In the genomic region with DNA sequence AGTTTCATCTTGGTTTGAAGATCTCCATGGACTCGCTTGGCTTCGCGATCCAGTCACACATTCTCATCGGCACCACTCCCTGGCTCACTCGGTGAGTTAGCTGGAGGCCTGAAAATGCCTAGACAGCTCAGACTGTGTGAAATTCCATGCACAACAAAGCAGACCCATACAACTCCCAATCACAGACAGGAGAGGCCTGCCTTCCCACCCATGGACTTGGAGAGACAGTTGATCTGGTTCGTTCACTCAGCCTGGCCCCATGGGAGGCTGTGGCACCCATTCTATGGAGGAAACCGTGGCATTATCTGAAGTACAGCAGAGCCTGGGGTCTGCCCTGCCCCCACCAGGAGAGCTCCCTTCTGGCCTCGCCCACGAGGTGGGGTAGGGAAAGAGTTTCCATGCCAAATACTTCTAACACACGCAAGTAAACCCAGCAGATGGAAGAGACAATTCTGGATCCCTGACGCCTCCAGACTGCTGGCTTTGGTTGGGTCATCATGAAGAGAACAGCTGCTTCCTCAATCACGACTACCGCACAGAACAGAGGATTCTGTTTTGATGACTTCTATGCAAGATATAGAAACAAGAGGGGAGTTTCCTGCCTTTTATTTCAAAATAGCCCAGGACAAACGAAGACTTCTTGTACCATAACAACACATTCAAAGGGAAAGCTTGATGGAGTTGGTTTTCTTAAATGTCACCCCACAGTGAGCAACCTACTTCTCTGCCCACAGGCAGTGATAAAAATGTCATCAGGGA, we compare ENCODE assay signal across 8 cellular contexts.
DNase-seq lines count a peak whose midpoint lies in the region; ATAC-seq and TF ChIP-seq lines count a peak whose summit lies in the region.
"Had no signal": no experiment of that assay in that cellular context is flagged by ENCODE, and none has a peak within 500 bp of the region (broad histone marks: within the 10 kb centered on the region; RNA-seq: fewer than 3 reads in every experiment).

No MANE protein-coding gene starts in this region.

- no peaks in the 10 kb centered on the region for H3K9me3 Mint-ChIP-seq in activated T-cell treated with anti-CD3 and anti-CD28 coated beads, Interleukin-2, amount 50 U/mL, for 24 hours
- H3K9me3 Mint-ChIP-seq: WTC11 had no signal

- peak overlapping the region; percentile 53 for H3K4me3 Mint-ChIP-seq in activated T-cell treated with anti-CD3 and anti-CD28 coated beads, Interleukin-2, amount 50 U/mL, for 24 hours
- H3K4me3 Mint-ChIP-seq: WTC11 had no signal

- no peaks in the 10 kb centered on the region for H3K27me3 ChIP-seq in HL-60 (ENCODE audit: insufficient read depth, poor library complexity, severe bottlenecking)

- H3K4me3 ChIP-seq in HL-60 (replicated peaks; ENCODE audit: insufficient read depth, low read length) = no peak overlapping the region

- H3K4me1 Mint-ChIP-seq in activated T-cell treated with anti-CD3 and anti-CD28 coated beads, Interleukin-2, amount 50 U/mL, for 24 hours (ENCODE audit: low read depth) = peaks cover 95% of the 10 kb centered on the region

- no peak for TF ChIP-seq POLR2A in GM18505 (IDR thresholded peaks at IDR 0.05; ENCODE audit: borderline replicate concordance, extremely low read depth, insufficient read depth, insufficient read length)

- ATAC-seq in stimulated activated naive CD8-positive, alpha-beta T cell treated with anti-CD3 and anti-CD28 coated beads, Interleukin-15, Interleukin-2, amounts not matched to agents 100 U/mL and 50 U/mL, for 24 hours = peak; percentile 71
- ATAC-seq in HG03280 (IDR thresholded peaks at IDR 0.05; ENCODE audit: unreplicated experiment) (no peak), GM18505 (IDR thresholded peaks at IDR 0.05; ENCODE audit: unreplicated experiment) (no peak)

- TF ChIP-seq CTCF in HL-60 (IDR thresholded peaks at IDR 0.05; ENCODE audit: insufficient read depth, low read length) = no peak

- H3K27ac Mint-ChIP-seq in activated T-cell treated with anti-CD3 and anti-CD28 coated beads, Interleukin-2, amount 50 U/mL, for 24 hours = peak overlapping the region; percentile 76
- H3K27ac Mint-ChIP-seq: WTC11 had no signal

- peak overlapping the region; percentile 17; the same call in 1 of the 2 replicates for H3K27ac ChIP-seq in HL-60 (replicated peaks)

- H3K27me3 Mint-ChIP-seq in activated T-cell treated with anti-CD3 and anti-CD28 coated beads, Interleukin-2, amount 50 U/mL, for 24 hours = no peaks in the 10 kb centered on the region

- DNase-seq in HL-60 (ENCODE audit: low read depth in 1 of 2, low spot score in 1 of 2) (peak in 1 of 2 experiments; percentile 53), islet precursor cell (peak; percentile 73)
- DNase-seq in activated T-cell treated with anti-CD3 and anti-CD28 coated beads, Interleukin-2, amount 50 U/mL, for 24 hours = peak; percentile 53
- DNase-seq in stimulated activated naive CD8-positive, alpha-beta T cell treated with anti-CD3 and anti-CD28 coated beads, Interleukin-15, Interleukin-2, amounts not matched to agents 100 U/mL and 50 U/mL, for 24 hours = peak; percentile 38
- DNase-seq in stimulated activated CD4-positive, alpha-beta T cell treated with anti-CD3 and anti-CD28 coated beads, Interleukin-4, amount 100 ng/mL, for 1 hour = no peak

- H3K36me3 Mint-ChIP-seq in activated T-cell treated with anti-CD3 and anti-CD28 coated beads, Interleukin-2, amount 50 U/mL, for 24 hours (ENCODE audit: low read depth) = peaks cover 40% of the 10 kb centered on the region
